Comparison of ENCODE assay signal across 15 cellular contexts in the genomic region with DNA sequence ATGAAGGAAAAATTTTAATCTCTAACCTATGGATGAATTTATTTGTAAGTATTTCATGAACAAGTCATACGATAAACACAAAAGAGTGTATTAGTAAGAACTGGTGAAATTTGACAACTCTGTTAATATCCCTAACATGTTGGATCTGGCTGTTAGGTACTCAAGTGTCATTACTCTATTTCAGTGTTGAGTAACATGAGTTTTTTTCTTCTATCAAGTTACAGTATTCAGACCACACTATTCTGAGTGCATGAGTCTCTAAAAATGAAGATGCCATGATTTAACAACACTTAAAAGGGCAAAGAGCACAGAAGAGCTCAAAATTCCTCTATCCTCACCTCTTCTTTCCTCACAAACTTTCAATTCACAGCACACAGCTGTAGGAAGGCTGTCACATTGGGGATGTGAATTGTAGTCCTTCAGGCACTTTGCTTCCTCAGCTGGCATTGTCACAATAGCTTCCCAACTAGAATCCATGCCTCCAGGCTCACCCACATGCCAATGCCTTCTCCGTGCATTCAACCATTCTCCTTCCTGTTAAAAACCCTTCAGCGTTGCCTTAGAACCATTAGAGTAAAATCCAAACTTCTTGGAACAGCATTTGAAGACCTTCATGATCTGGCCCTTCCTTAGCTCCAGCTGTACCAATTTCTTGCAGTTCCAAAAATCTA.
DNase-seq lines count a peak whose midpoint lies in the region; ATAC-seq and TF ChIP-seq lines count a peak whose summit lies in the region.
"Had no signal": no experiment of that assay in that cellular context is flagged by ENCODE, and none has a peak within 500 bp of the region (broad histone marks: within the 10 kb centered on the region; RNA-seq: fewer than 3 reads in every experiment).

No MANE protein-coding gene starts in this region.

- intact Hi-C loops in psoas muscle (cut with DNase I): no loop called here

- peak; percentile 27 to 53 (median 40) for ATAC-seq in psoas muscle
- ATAC-seq in activated naive CD8-positive, alpha-beta T cell treated with anti-CD3 and anti-CD28 coated beads, Interleukin-2, amount 50 U/mL, for 24 hours: no peak

- no peak overlapping the region for H3K27ac Mint-ChIP-seq in activated naive CD8-positive, alpha-beta T cell treated with anti-CD3 and anti-CD28 coated beads, Interleukin-2, amount 50 U/mL, for 24 hours
- H3K27ac Mint-ChIP-seq: CD14-positive monocyte; CD4-positive, alpha-beta memory T cell had no signal

- no peaks in the 10 kb centered on the region for H3K4me1 Mint-ChIP-seq in activated naive CD8-positive, alpha-beta T cell treated with anti-CD3 and anti-CD28 coated beads, Interleukin-2, amount 50 U/mL, for 24 hours
- H3K4me1 Mint-ChIP-seq: CD14-positive monocyte; CD4-positive, alpha-beta memory T cell had no signal

- no peaks in the 10 kb centered on the region for H3K36me3 Mint-ChIP-seq in activated naive CD8-positive, alpha-beta T cell treated with anti-CD3 and anti-CD28 coated beads, Interleukin-2, amount 50 U/mL, for 24 hours (ENCODE audit: low read depth)
- H3K36me3 Mint-ChIP-seq: CD14-positive monocyte; CD4-positive, alpha-beta memory T cell had no signal

- H3K4me3 ChIP-seq in SK-N-MC (peak overlapping the region; percentile 12; the same call in 1 of the 2 replicates), psoas muscle (no peak overlapping the region)
- H3K4me3 ChIP-seq: BLaER1, HAP-1 had no signal

- H3K4me3 Mint-ChIP-seq in activated naive CD8-positive, alpha-beta T cell treated with anti-CD3 and anti-CD28 coated beads, Interleukin-2, amount 50 U/mL, for 24 hours: no peak overlapping the region
- H3K4me3 Mint-ChIP-seq: CD14-positive monocyte; CD4-positive, alpha-beta memory T cell had no signal

- H3K9me3 ChIP-seq in SK-N-MC (ENCODE audit: low read depth, low read length) (no peaks in the 10 kb centered on the region), psoas muscle (no peaks in the 10 kb centered on the region)
- H3K9me3 ChIP-seq: BLaER1, HAP-1 had no signal

- H3K27ac ChIP-seq in SK-N-MC: peak overlapping the region; percentile 15; the same call in 1 of the 2 replicates
- no peak overlapping the region for H3K27ac ChIP-seq in psoas muscle
- H3K27ac ChIP-seq: BLaER1 had no signal

- WGBS in psoas muscle, 3 donors: 32 to 43% (median 35%) methylated on average over 3 of the region's 3 CpGs

- no peaks in the 10 kb centered on the region for H3K9me3 Mint-ChIP-seq in activated naive CD8-positive, alpha-beta T cell treated with anti-CD3 and anti-CD28 coated beads, Interleukin-2, amount 50 U/mL, for 24 hours
- H3K9me3 Mint-ChIP-seq: CD14-positive monocyte; CD4-positive, alpha-beta memory T cell had no signal

- peaks cover 9% of the 10 kb centered on the region for H3K27me3 Mint-ChIP-seq in activated naive CD8-positive, alpha-beta T cell treated with anti-CD3 and anti-CD28 coated beads, Interleukin-2, amount 50 U/mL, for 24 hours

- peaks cover 9% of the 10 kb centered on the region for H3K4me1 ChIP-seq in psoas muscle
- H3K4me1 ChIP-seq: BLaER1, HAP-1 had no signal

- DNase-seq in ELF-1 (ENCODE audit: low read depth, low spot score): peak; percentile 67
- no peak for DNase-seq in SK-N-MC (ENCODE audit: low read depth, low spot score)
- peak; percentile 38 for DNase-seq in foreskin melanocyte
- DNase-seq in psoas muscle: no peak
- no peak for DNase-seq in pons (ENCODE audit: low spot score)
- no peak for DNase-seq in ureter (ENCODE audit: low spot score)
- DNase-seq in activated naive CD8-positive, alpha-beta T cell treated with anti-CD3 and anti-CD28 coated beads, Interleukin-2, amount 50 U/mL, for 24 hours: no peak
- DNase-seq: 8988T; CD4-positive, alpha-beta memory T cell; DMS153; DMS79; GF-D8 had no signal

- no peaks in the 10 kb centered on the region for H3K36me3 ChIP-seq in SK-N-MC (ENCODE audit: insufficient read depth, low read length)
- H3K36me3 ChIP-seq in psoas muscle (ENCODE audit: insufficient read depth in 1 of 2, low read depth in 1 of 2): no peaks in the 10 kb centered on the region
- H3K36me3 ChIP-seq: BLaER1, HAP-1 had no signal

- no peak for TF ChIP-seq CTCF in psoas muscle (IDR thresholded peaks at IDR 0.05)

- no peaks in the 10 kb centered on the region for H3K27me3 ChIP-seq in psoas muscle (ENCODE audit: insufficient read depth in 3 of 3, low read length in 2 of 3)
- H3K27me3 ChIP-seq: BLaER1 had no signal

- no peak overlapping the region for H3K9ac ChIP-seq in SK-N-MC (ENCODE audit: insufficient read length)
- H3K9ac ChIP-seq: BLaER1 had no signal

Comparison
In these comparisons a context has a peak if more than half of its experiments do, and no peak if none do; other contexts are left out.
1. DNase-seq: peak in ELF-1 (single experiment) and foreskin melanocyte (single experiment); none in SK-N-MC (single experiment), psoas muscle (0 of 2), pons (single experiment), ureter (single experiment) and activated naive CD8-positive, alpha-beta T cell treated with anti-CD3 and anti-CD28 coated beads, Interleukin-2, amount 50 U/mL, for 24 hours (single experiment).